Comparison of ENCODE assay signal across 1 cellular context in the genomic region with DNA sequence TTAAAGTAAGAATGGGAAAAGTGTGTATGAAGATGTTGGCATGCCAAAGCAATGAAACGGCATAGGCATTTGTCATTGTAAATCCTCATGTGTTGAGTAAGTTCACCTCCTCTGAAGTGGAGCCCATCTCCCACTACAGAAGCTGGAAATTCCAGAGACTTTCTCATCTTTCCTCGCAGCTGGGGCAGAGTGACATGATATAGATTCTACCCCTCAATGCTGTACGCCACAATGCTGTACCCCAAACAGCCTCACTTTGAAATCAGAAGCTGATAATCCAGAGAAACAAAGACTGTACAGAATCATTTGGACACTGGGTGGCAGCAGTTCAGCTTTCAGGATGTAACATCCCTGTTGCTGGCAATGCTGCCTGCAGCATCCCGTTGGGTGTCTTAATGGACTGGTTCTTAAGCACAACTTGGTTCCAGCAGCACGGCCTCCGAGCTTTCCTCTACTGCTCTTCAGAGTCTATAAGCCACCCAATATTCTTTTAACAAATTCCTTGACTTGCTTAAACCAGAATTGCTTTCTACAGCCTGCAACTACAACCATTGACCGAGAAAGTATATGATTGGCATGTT.
TF ChIP-seq lines count a peak whose summit lies in the region.

No MANE protein-coding gene starts in this region.

TF ChIP-seq in HepG2, 621 proteins besides CTCF, POLR2A, EP300 and RAD21 (continued from another document):
- TF ChIP-seq, protein P1, sequence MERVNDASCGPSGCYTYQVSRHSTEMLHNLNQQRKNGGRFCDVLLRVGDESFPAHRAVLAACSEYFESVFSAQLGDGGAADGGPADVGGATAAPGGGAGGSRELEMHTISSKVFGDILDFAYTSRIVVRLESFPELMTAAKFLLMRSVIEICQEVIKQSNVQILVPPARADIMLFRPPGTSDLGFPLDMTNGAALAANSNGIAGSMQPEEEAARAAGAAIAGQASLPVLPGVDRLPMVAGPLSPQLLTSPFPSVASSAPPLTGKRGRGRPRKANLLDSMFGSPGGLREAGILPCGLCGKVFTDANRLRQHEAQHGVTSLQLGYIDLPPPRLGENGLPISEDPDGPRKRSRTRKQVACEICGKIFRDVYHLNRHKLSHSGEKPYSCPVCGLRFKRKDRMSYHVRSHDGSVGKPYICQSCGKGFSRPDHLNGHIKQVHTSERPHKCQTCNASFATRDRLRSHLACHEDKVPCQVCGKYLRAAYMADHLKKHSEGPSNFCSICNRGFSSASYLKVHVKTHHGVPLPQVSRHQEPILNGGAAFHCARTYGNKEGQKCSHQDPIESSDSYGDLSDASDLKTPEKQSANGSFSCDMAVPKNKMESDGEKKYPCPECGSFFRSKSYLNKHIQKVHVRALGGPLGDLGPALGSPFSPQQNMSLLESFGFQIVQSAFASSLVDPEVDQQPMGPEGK (CRISPR knock-in tag; IDR thresholded peaks at IDR 0.05) = no peak
- TF ChIP-seq ZNF607 (CRISPR knock-in tag; IDR thresholded peaks at IDR 0.05; ENCODE audit: borderline replicate concordance) = no peak
- TF ChIP-seq SMC3 (IDR thresholded peaks at IDR 0.05; ENCODE audit: low read length) = peak; percentile 83
- TF ChIP-seq SMAD3 (CRISPR knock-in tag; IDR thresholded peaks at IDR 0.05) = 0 out of 2 replicates have a peak, but pooled peaks have one; percentile 30
- TF ChIP-seq FOXA1 (IDR thresholded peaks at IDR 0.05) = no peak
- peak; percentile 29; the same call in 1 of the 2 replicates for TF ChIP-seq FOXA1 (CRISPR knock-in tag; IDR thresholded peaks at IDR 0.05)
- 0 out of 2 replicates have a peak, but pooled peaks have one; percentile 10 for TF ChIP-seq ETV5 (CRISPR knock-in tag; IDR thresholded peaks at IDR 0.05; ENCODE audit: borderline replicate concordance)
- TF ChIP-seq NR2C2 (CRISPR knock-in tag; IDR thresholded peaks at IDR 0.05; ENCODE audit: borderline replicate concordance) = no peak
